In genomic region chr11:134349802-134350355, GRCh38 we compare ENCODE assay signal across 23 cellular contexts. TPM values are rescaled to one million over a fixed set of nuclear protein-coding genes. Genes with fewer than 3 reads are reported as not detected.
A peak's percentile ranks its signal among the peaks of the same experiment; 100 is the strongest.
DNase-seq lines count a peak whose midpoint lies in the region; ATAC-seq and TF ChIP-seq lines count a peak whose summit lies in the region.
"Had no signal": no experiment of that assay in that cellular context is flagged by ENCODE, and none has a peak within 500 bp of the region (broad histone marks: within the 10 kb centered on the region; RNA-seq: fewer than 3 reads in every experiment).

No MANE protein-coding gene starts in this region.

- no peaks in the 10 kb centered on the region for H3K9me3 Mint-ChIP-seq in natural killer cell treated with Interleukin-12 subunit alpha and Interleukin-12 subunit beta and Interleukin-15 and Interleukin-18, amount 100 ng/mL, for 72 hours
- H3K9me3 Mint-ChIP-seq: neural crest cell had no signal

- H3K4me3 ChIP-seq in gastroesophageal sphincter, result no peak overlapping the region
- H3K4me3 ChIP-seq: GM23248, heart right ventricle, psoas muscle, SJCRH30, smooth muscle cell, tibial artery had no signal

- no peaks in the 10 kb centered on the region for H3K9me3 ChIP-seq in T-helper 17 cell (ENCODE audit: control insufficient read depth, low read length, poor library complexity, severe bottlenecking)
- no peaks in the 10 kb centered on the region for H3K9me3 ChIP-seq in gastroesophageal sphincter
- H3K9me3 ChIP-seq: SJCRH30 had no signal

- no peak for TF ChIP-seq POLR2A in gastroesophageal sphincter (IDR thresholded peaks at IDR 0.05)

- H3K27ac Mint-ChIP-seq in T-helper 17 cell, result peak overlapping the region; percentile 5
- H3K27ac Mint-ChIP-seq in natural killer cell treated with Interleukin-12 subunit alpha and Interleukin-12 subunit beta and Interleukin-15 and Interleukin-18, amount 100 ng/mL, for 72 hours, result peak overlapping the region in 1 of 2 donors; percentile 61

- peak; percentile 22 for DNase-seq in activated CD4-positive, CD25-positive, alpha-beta regulatory T cell treated with anti-CD3 and anti-CD28 coated beads, Interleukin-2, amount 50 U/mL, for 72 hours
- DNase-seq in T-helper 17 cell, result no peak
- DNase-seq in natural killer cell treated with Interleukin-12 subunit alpha and Interleukin-12 subunit beta and Interleukin-15 and Interleukin-18, amount 100 ng/mL, for 72 hours (ENCODE audit: low spot score), result no peak
- no peak for DNase-seq in hepatic stellate cell (ENCODE audit: low spot score)
- no peak for DNase-seq in NCI-H1436 (lab: John Stamatoyannopoulos, UW)
- DNase-seq: activated CD4-positive, alpha-beta T cell treated with anti-CD3 and anti-CD28 coated beads, Interleukin-2, amount 50 U/mL, for 4 hours; caudate nucleus; effector memory CD4-positive, alpha-beta T cell; GM23248; heart right ventricle; kidney; MV-4-11; NCI-H526 treated with DMSO at 0.1 percent for 48 hours; PC-3; psoas muscle; SJCRH30; tibial artery had no signal

- WGBS in gastroesophageal sphincter (ENCODE audit: low coverage in 1 of 2), 2 donors, result no CpG with 5 or more reads among the region's 10 CpGs

- ATAC-seq in activated CD4-positive, CD25-positive, alpha-beta regulatory T cell treated with anti-CD3 and anti-CD28 coated beads, Interleukin-2, amount 50 U/mL, for 24 hours, result no peak
- peak; percentile 15 for ATAC-seq in GM18873 (IDR thresholded peaks at IDR 0.05; ENCODE audit: low FRiP score, unreplicated experiment)
- ATAC-seq in T-helper 17 cell, result no peak
- no peak for ATAC-seq in natural killer cell treated with Interleukin-12 subunit alpha and Interleukin-12 subunit beta and Interleukin-15 and Interleukin-18, amount 100 ng/mL, for 72 hours
- no peak for ATAC-seq in gastroesophageal sphincter
- ATAC-seq: heart right ventricle, PC-3, psoas muscle had no signal

- no peak overlapping the region for H3K4me3 Mint-ChIP-seq in T-helper 17 cell
- H3K4me3 Mint-ChIP-seq in natural killer cell treated with Interleukin-12 subunit alpha and Interleukin-12 subunit beta and Interleukin-15 and Interleukin-18, amount 100 ng/mL, for 72 hours, result peak overlapping the region; percentile 57
- H3K4me3 Mint-ChIP-seq: neural crest cell had no signal

- H3K27me3 Mint-ChIP-seq in T-helper 17 cell, result no peaks in the 10 kb centered on the region
- H3K27me3 Mint-ChIP-seq in natural killer cell treated with Interleukin-12 subunit alpha and Interleukin-12 subunit beta and Interleukin-15 and Interleukin-18, amount 100 ng/mL, for 72 hours, result peaks cover 0 to 1% of the 10 kb centered on the region in 2 donors

- no peak for TF ChIP-seq CTCF in gastroesophageal sphincter (IDR thresholded peaks at IDR 0.05)

- peaks cover 1% of the 10 kb centered on the region for H3K27me3 ChIP-seq in gastroesophageal sphincter
- H3K27me3 ChIP-seq: tibial artery had no signal

- H3K4me1 ChIP-seq in gastroesophageal sphincter, result no peaks in the 10 kb centered on the region
- H3K4me1 ChIP-seq: heart right ventricle, psoas muscle, SJCRH30, tibial artery had no signal

- H3K36me3 Mint-ChIP-seq in T-helper 17 cell (ENCODE audit: low read depth), result no peaks in the 10 kb centered on the region
- H3K36me3 Mint-ChIP-seq in natural killer cell treated with Interleukin-12 subunit alpha and Interleukin-12 subunit beta and Interleukin-15 and Interleukin-18, amount 100 ng/mL, for 72 hours, result no peaks in the 10 kb centered on the region

- H3K27ac ChIP-seq in gastroesophageal sphincter, result no peak overlapping the region
- H3K27ac ChIP-seq: C4-2B, GM23248, heart right ventricle, psoas muscle, SJCRH30, tibial artery had no signal

- H3K36me3 ChIP-seq in gastroesophageal sphincter, result no peaks in the 10 kb centered on the region
- H3K36me3 ChIP-seq: heart right ventricle, SJCRH30, tibial artery had no signal

- H3K4me1 Mint-ChIP-seq in T-helper 17 cell, result peaks cover 16% of the 10 kb centered on the region
- H3K4me1 Mint-ChIP-seq in natural killer cell treated with Interleukin-12 subunit alpha and Interleukin-12 subunit beta and Interleukin-15 and Interleukin-18, amount 100 ng/mL, for 72 hours (ENCODE audit: low read depth in 2 of 2), result peaks cover 31 to 36% of the 10 kb centered on the region in 2 donors
- H3K4me1 Mint-ChIP-seq: neural crest cell had no signal

- TF ChIP-seq EP300 in gastroesophageal sphincter (IDR thresholded peaks at IDR 0.05), result no peak

RNA-seq across cellular contexts. Expression of gene GLB1L2, which starts 18.1 kb away (rescaled TPM):
- total RNA-seq in T-helper 17 cell, result under 1 TPM; 0.37 to 0.73 TPM
- total RNA-seq in natural killer cell treated with Interleukin-12 subunit alpha and Interleukin-12 subunit beta and Interleukin-15 and Interleukin-18, amount 100 ng/mL, for 72 hours, result 10 to 100 TPM in 1 of 2 donors, 1 to 10 TPM in 1; 1.7 to 15.0 TPM
- total RNA-seq in gastroesophageal sphincter, result 1 to 10 TPM; 3.8 to 9.7 (median 8.6) TPM
- total RNA-seq: GM23248, SJCRH30 had no signal
